In genomic region chr1:108852541-108852940, GRCh38 we compare ENCODE assay signal across 15 cellular contexts. TPM values are rescaled to one million over a fixed set of nuclear protein-coding genes. Genes with fewer than 3 reads are reported as not detected.
A peak's percentile ranks its signal among the peaks of the same experiment; 100 is the strongest.
DNase-seq lines count a peak whose midpoint lies in the region; ATAC-seq, FAIRE-seq and TF ChIP-seq lines count a peak whose summit lies in the region.
"Had no signal": no experiment of that assay in that cellular context is flagged by ENCODE, and none has a peak within 500 bp of the region (broad histone marks: within the 10 kb centered on the region; RNA-seq: fewer than 3 reads in every experiment).

No MANE protein-coding gene starts in this region.

- no peak for FAIRE-seq in GM12892 (lab: Jason Lieb, UNC)

- H3K27ac ChIP-seq in dorsolateral prefrontal cortex, result peak overlapping the region; percentile 53 to 94 (median 83)
- H3K27ac ChIP-seq in neural cell (ENCODE audit: low read length), result peak overlapping the region; percentile 13

- H3K79me2 ChIP-seq in neural cell (replicated peaks; ENCODE audit: insufficient read depth, low read length), result no peaks in the 10 kb centered on the region

- no peaks in the 10 kb centered on the region for H3K9me3 ChIP-seq in neural cell (ENCODE audit: low read length)
- H3K9me3 ChIP-seq: esophagus squamous epithelium had no signal

- no peak for TF ChIP-seq RAD21 in neural cell (conservative IDR thresholded peaks at IDR 0.05)

- H3K27me3 Mint-ChIP-seq in activated naive CD4-positive, alpha-beta T cell treated with anti-CD3 and anti-CD28 coated beads, Interleukin-2, amount 10 ng/mL, durations not matched to agents 7 days and 5 days, result peaks cover 62% of the 10 kb centered on the region

- H3K27me3 ChIP-seq in dorsolateral prefrontal cortex (no peaks in the 10 kb centered on the region), neural cell (ENCODE audit: insufficient read depth, low read depth, low read length) (no peaks in the 10 kb centered on the region)
- H3K27me3 ChIP-seq: esophagus squamous epithelium had no signal

- no peak for TF ChIP-seq POLR2A in GM12892 (IDR thresholded peaks at IDR 0.05; ENCODE audit: low read depth, low read length)

- peak overlapping the region; percentile 11 for H3K9ac ChIP-seq in neural cell (ENCODE audit: low read length)

- intact Hi-C loops in left ventricle myocardium superior (cut with micrococcal nuclease), result no loop called here
- intact Hi-C loops in left cardiac atrium (cut with DNase I), result no loop called here
- intact Hi-C loops in dorsolateral prefrontal cortex (cut with DNase I), result no loop called here

- peaks cover 19% of the 10 kb centered on the region for H3K4me1 Mint-ChIP-seq in activated naive CD4-positive, alpha-beta T cell treated with anti-CD3 and anti-CD28 coated beads, Interleukin-2, amount 10 ng/mL, durations not matched to agents 7 days and 5 days
- H3K4me1 Mint-ChIP-seq: nephron progenitor cell had no signal

- no peaks in the 10 kb centered on the region for H4K20me1 ChIP-seq in neural cell (ENCODE audit: insufficient read depth)

- no peaks in the 10 kb centered on the region for H3K9me3 Mint-ChIP-seq in activated naive CD4-positive, alpha-beta T cell treated with anti-CD3 and anti-CD28 coated beads, Interleukin-2, amount 10 ng/mL, durations not matched to agents 7 days and 5 days
- H3K9me3 Mint-ChIP-seq: IgD-negative memory B cell, nephron progenitor cell had no signal

- TF ChIP-seq EP300 in neural cell (conservative IDR thresholded peaks at IDR 0.05; ENCODE audit: poor library complexity, severe bottlenecking), result no peak

- H3K36me3 ChIP-seq in neural cell (ENCODE audit: insufficient read depth, low read length), result no peaks in the 10 kb centered on the region
- H3K36me3 ChIP-seq: esophagus squamous epithelium had no signal

- ATAC-seq in left ventricle myocardium superior (peak; percentile 46), left cardiac atrium (no peak), GM19395 (IDR thresholded peaks at IDR 0.05; ENCODE audit: unreplicated experiment) (no peak)

- peak overlapping the region; percentile 15 for H2AFZ ChIP-seq in neural cell (ENCODE audit: low read depth, low read length)

- H3K4me2 ChIP-seq in neural cell (ENCODE audit: low read length), result no peak overlapping the region

- CTCF ChIA-PET in activated naive CD4-positive, alpha-beta T cell treated with anti-CD3 and anti-CD28 coated beads, Interleukin-2, amount 10 ng/mL, durations not matched to agents 7 days and 5 days (lab: Charles Lee), result no interaction called here

- DNase-seq in left ventricle myocardium superior (no peak), left cardiac atrium (no peak), dorsolateral prefrontal cortex (peak in 2 of 10 donors; percentile 21 to 51), GM12892 (ENCODE audit: insufficient read length) (no peak), germinal center (ENCODE audit: low spot score) (no peak)
- no peak for DNase-seq in activated naive CD4-positive, alpha-beta T cell treated with anti-CD3 and anti-CD28 coated beads, Interleukin-2, amount 10 ng/mL, durations not matched to agents 7 days and 5 days
- DNase-seq: activated CD4-positive, alpha-beta T cell treated with anti-CD3 and anti-CD28 coated beads for 4 hours; central memory CD4-positive, alpha-beta T cell; esophagus squamous epithelium; NCI-H187 treated with DMSO at 0.1 percent for 48 hours; nephron progenitor cell; stimulated activated CD8-positive, alpha-beta memory T cell treated with anti-CD3 and anti-CD28 coated beads, Interleukin-4, amount 100 ng/mL, for 48 hours had no signal

- no peak overlapping the region for H3K4me3 Mint-ChIP-seq in activated naive CD4-positive, alpha-beta T cell treated with anti-CD3 and anti-CD28 coated beads, Interleukin-2, amount 10 ng/mL, durations not matched to agents 7 days and 5 days
- H3K4me3 Mint-ChIP-seq: IgD-negative memory B cell, nephron progenitor cell had no signal

- H3K4me3 ChIP-seq in dorsolateral prefrontal cortex (peak overlapping the region in 41 of 59 donors; percentile 3 to 53 (median 25)), neural cell (ENCODE audit: low read length) (no peak overlapping the region)

- no peak overlapping the region for H3K27ac Mint-ChIP-seq in activated naive CD4-positive, alpha-beta T cell treated with anti-CD3 and anti-CD28 coated beads, Interleukin-2, amount 10 ng/mL, durations not matched to agents 7 days and 5 days
- H3K27ac Mint-ChIP-seq: IgD-negative memory B cell, nephron progenitor cell had no signal

- no peaks in the 10 kb centered on the region for H3K36me3 Mint-ChIP-seq in activated naive CD4-positive, alpha-beta T cell treated with anti-CD3 and anti-CD28 coated beads, Interleukin-2, amount 10 ng/mL, durations not matched to agents 7 days and 5 days

- no peaks in the 10 kb centered on the region for H3K9me2 ChIP-seq in neural cell (ENCODE audit: insufficient read depth, low read length)

- no peak for TF ChIP-seq CTCF in dorsolateral prefrontal cortex (IDR thresholded peaks at IDR 0.05 in 54 of 56, conservative IDR thresholded peaks at IDR 0.05 in 2 of 56; ENCODE audit: low read depth in 1 of 56, partially characterized antibody in 56 of 56)
- TF ChIP-seq CTCF in neural cell (IDR thresholded peaks at IDR 0.05; ENCODE audit: poor library complexity, severe bottlenecking), result no peak

- no peaks in the 10 kb centered on the region for H3F3A ChIP-seq in neural cell (ENCODE audit: insufficient read depth, low read length, poor library complexity, severe bottlenecking)

TF ChIP-seq in neural cell, 6 proteins besides CTCF, POLR2A, EP300 and RAD21:
- no peak for TF ChIP-seq SMC3 (conservative IDR thresholded peaks at IDR 0.05; ENCODE audit: poor library complexity)
- TF ChIP-seq REST (IDR thresholded peaks at IDR 0.05; ENCODE audit: borderline replicate concordance), result no peak
- TF ChIP-seq POLR2AphosphoS5 (IDR thresholded peaks at IDR 0.05), result no peak
- TF ChIP-seq EZH2 (IDR thresholded peaks at IDR 0.05; ENCODE audit: borderline replicate concordance, insufficient read depth, low read length, poor library complexity, severe bottlenecking), result no peak
- TF ChIP-seq TAF1 (IDR thresholded peaks at IDR 0.05; ENCODE audit: low read depth), result no peak

RNA-seq across cellular contexts. Expression of gene AKNAD1, which starts 4.4 kb away (rescaled TPM):
- total RNA-seq in left ventricle myocardium superior (not detected), left cardiac atrium (not detected), dorsolateral prefrontal cortex (1 to 10 TPM in 51 of 120 experiments, under 1 TPM in 29, not detected in 40; 0.18 to 4.1 (median 1.2) TPM)
- polyA plus RNA-seq in neural cell, result not detected in 2 replicates
- polyA minus RNA-seq in neural cell, result not detected in 2 replicates
- not detected for polyA plus RNA-seq in GM12892 (2012; ENCODE audit: missing spikeins)
- polyA plus RNA-seq: IgD-negative memory B cell had no signal

RNA-seq across cellular contexts. Expression of gene GPSM2, which starts 24.2 kb away (rescaled TPM):
- 4.9 TPM for total RNA-seq in left ventricle myocardium superior
- total RNA-seq in left cardiac atrium, result 10 to 100 TPM in 1 of 2 donors, 1 to 10 TPM in 1; 9.9 to 11.8 TPM
- total RNA-seq in dorsolateral prefrontal cortex, result 10 to 100 TPM; 22.2 to 91.8 (median 43.7) TPM
- 5.3 and 6.7 TPM in 2 replicates for polyA plus RNA-seq in neural cell
- 14.4 and 15.6 TPM in 2 replicates for polyA minus RNA-seq in neural cell
- 10.2 TPM for polyA plus RNA-seq in GM12892 (2012; ENCODE audit: missing spikeins)
